ENCODE assay signal across 10 cellular contexts in genomic region chr19:1858412-1859081, GRCh38. TPM values are rescaled to one million over a fixed set of nuclear protein-coding genes. Genes with fewer than 3 reads are reported as not detected.
A peak's percentile ranks its signal among the peaks of the same experiment; 100 is the strongest.
DNase-seq lines count a peak whose midpoint lies in the region; ATAC-seq, FAIRE-seq and TF ChIP-seq lines count a peak whose summit lies in the region.
"Had no signal": no experiment of that assay in that cellular context is flagged by ENCODE, and none has a peak within 500 bp of the region (broad histone marks: within the 10 kb centered on the region; RNA-seq: fewer than 3 reads in every experiment).

No MANE protein-coding gene starts in this region.

- DNase-seq in K562 (ENCODE audit: extremely low read depth in 1 of 4, low spot score in 3 of 4) = peak in 1 of 4 experiments; percentile 32
- DNase-seq in naive B cell = no peak
- no peak for DNase-seq in CD1c-positive myeloid dendritic cell (ENCODE audit: extremely low spot score)
- no peak for DNase-seq in substantia nigra (lab: John Stamatoyannopoulos, UW)
- DNase-seq in SJCRH30 = no peak
- DNase-seq: MM.1S; stimulated activated CD4-positive, alpha-beta T cell treated with anti-CD3 and anti-CD28 coated beads, Interleukin-12 subunit alpha, Interleukin-12 subunit beta, amount 100 ng/mL, for 4 hours had no signal

- BruUV-seq in K562 (replicated peaks; lab: Mats Ljungman, UMichigan) = no TSS peak

- TF ChIP-seq POLR2A in K562 (conservative IDR thresholded peaks at IDR 0.05) = no peak

- H2AFZ ChIP-seq in K562 (ENCODE audit: low read depth, low read length) = no peak overlapping the region

- no peaks in the 10 kb centered on the region for H3K27me3 ChIP-seq in BLaER1 treated with 17β-estradiol and CSF1 and Interleukin-3, amounts not matched to agents 10 nM and 100 nM
- no peaks in the 10 kb centered on the region for H3K27me3 ChIP-seq in K562 (ENCODE audit: control insufficient read depth in 2 of 2, insufficient read depth in 2 of 2, low read length in 2 of 2)
- no peaks in the 10 kb centered on the region for H3K27me3 ChIP-seq in SJCRH30

- peak overlapping the region; percentile 23 to 100 (median 84); a peak in 10 of 20 replicates for H3K4me3 ChIP-seq in BLaER1 treated with 17β-estradiol and CSF1 and Interleukin-3, amounts not matched to agents 10 nM and 100 nM
- H3K4me3 ChIP-seq in K562 (no peak overlapping the region; the same call in 1 of the 2 replicates), SJCRH30 (no peak overlapping the region)

- H3K27ac Mint-ChIP-seq in IgD-negative memory B cell (peak overlapping the region; percentile 78 to 94 (median 90)), naive B cell (peak overlapping the region in 4 of 6 donors; percentile 66 to 97 (median 80))

- no peak for TF ChIP-seq EP300 in K562 (IDR thresholded peaks at IDR 0.05; ENCODE audit: low read length)

- TF ChIP-seq RAD21 in K562 (CRISPR knock-in tag; conservative IDR thresholded peaks at IDR 0.05 in 1 of 2, IDR thresholded peaks at IDR 0.05 in 1 of 2) = no peak

- peaks cover 0 to 9% (median 6%) of the 10 kb centered on the region in 11 experiments; a peak in 13 of 22 replicates for H3K36me3 ChIP-seq in BLaER1 treated with 17β-estradiol and CSF1 and Interleukin-3, amounts not matched to agents 10 nM and 100 nM
- H3K36me3 ChIP-seq in K562 (ENCODE audit: control insufficient read depth, insufficient read depth, low read length) (peaks cover 9% of the 10 kb centered on the region; the same call in 1 of the 3 replicates), SJCRH30 (no peaks in the 10 kb centered on the region)

- in situ Hi-C loops in K562 (cut with MboI) = no loop called here

- WGBS in K562 (ENCODE audit: insufficient coverage, low coverage, missing lambda C conversion rate) = 19% methylated on average over 9 of the region's 10 CpGs

- H3K79me2 ChIP-seq in K562 (ENCODE audit: control insufficient read depth, insufficient read depth, low read length) = peaks cover 94% of the 10 kb centered on the region

- H3K9me3 ChIP-seq in BLaER1 treated with 17β-estradiol and CSF1 and Interleukin-3, amounts not matched to agents 10 nM and 100 nM (replicated peaks in 1 of 11) = no peaks in the 10 kb centered on the region
- no peaks in the 10 kb centered on the region for H3K9me3 ChIP-seq in K562 (replicated peaks; ENCODE audit: control insufficient read depth, insufficient read depth, low read depth, low read length)
- H3K9me3 ChIP-seq in SJCRH30 (replicated peaks) = no peaks in the 10 kb centered on the region

- peak overlapping the region; percentile 98 to 100 (median 99) for H3K4me2 ChIP-seq in BLaER1 treated with 17β-estradiol and CSF1 and Interleukin-3, amounts not matched to agents 10 nM and 100 nM
- H3K4me2 ChIP-seq in K562 (ENCODE audit: insufficient read depth, low read length) = peak overlapping the region; percentile 72; the same call in 1 of the 2 replicates

- ATAC-seq in K562 = no peak
- no peak for ATAC-seq in naive B cell (ENCODE audit: low read depth in 2 of 2)
- ATAC-seq in GM18873 (IDR thresholded peaks at IDR 0.05; ENCODE audit: low FRiP score, unreplicated experiment) = no peak

- no peak for TF ChIP-seq CTCF in K562 (IDR thresholded peaks at IDR 0.05 in 2 of 3, conservative IDR thresholded peaks at IDR 0.05 in 1 of 3; ENCODE audit: insufficient read depth in 2 of 3, low read depth in 1 of 3, low read length in 3 of 3)

- H3K27ac ChIP-seq in BLaER1 treated with 17β-estradiol and CSF1 and Interleukin-3, amounts not matched to agents 10 nM and 100 nM = peak overlapping the region in 9 of 11 experiments; percentile 93 to 99 (median 96); a peak in 19 of 22 replicates
- peak overlapping the region; percentile 90; the same call in 1 of the 3 replicates for H3K27ac ChIP-seq in K562 (ENCODE audit: extremely low read depth, low read depth, low read length)
- no peak overlapping the region for H3K27ac ChIP-seq in substantia nigra (ENCODE audit: low read depth, low read length, poor library complexity, severe bottlenecking)
- no peak overlapping the region for H3K27ac ChIP-seq in SJCRH30

- peaks cover 46 to 95% (median 60%) of the 10 kb centered on the region in 11 experiments for H4K20me1 ChIP-seq in BLaER1 treated with 17β-estradiol and CSF1 and Interleukin-3, amounts not matched to agents 10 nM and 100 nM
- H4K20me1 ChIP-seq in K562 (replicated peaks; ENCODE audit: control insufficient read depth, insufficient read depth, low read length) = peaks cover 30% of the 10 kb centered on the region

- peak overlapping the region; percentile 87 to 98 (median 93); a peak in 20 of 22 replicates for H3K9ac ChIP-seq in BLaER1 treated with 17β-estradiol and CSF1 and Interleukin-3, amounts not matched to agents 10 nM and 100 nM
- peak overlapping the region in 1 of 2 experiments; percentile 97; a peak in 3 of 4 replicates for H3K9ac ChIP-seq in K562 (ENCODE audit: insufficient read depth in 1 of 2, low read depth in 2 of 2, low read length in 2 of 2)

- peaks cover 14 to 21% (median 19%) of the 10 kb centered on the region in 3 donors for H3K4me1 Mint-ChIP-seq in IgD-negative memory B cell
- peaks cover 49 to 68% (median 63%) of the 10 kb centered on the region in 3 donors for H3K4me1 Mint-ChIP-seq in naive B cell

- CTCF ChIA-PET in K562 (lab: Yijun Ruan, JAX; ENCODE audit: low intra/inter-chr PET ratio) = no interaction called here

- POLR2A ChIA-PET in K562 (lab: Yijun Ruan, JAX) = interaction anchor here (0.5 to 5.2 kb wide), 7 partner anchors 11 to 754 kb away, joined by 3 to 46 read pairs (median 3); partner anchors contain the start of gene CIRBP

- peaks cover 51 to 77% (median 74%) of the 10 kb centered on the region in 10 experiments for H3K4me1 ChIP-seq in BLaER1 treated with 17β-estradiol and CSF1 and Interleukin-3, amounts not matched to agents 10 nM and 100 nM
- H3K4me1 ChIP-seq in K562 (replicated peaks in 1 of 2; ENCODE audit: control insufficient read depth in 2 of 2, insufficient read depth in 2 of 2, low read length in 2 of 2) = peaks cover 61 to 87% of the 10 kb centered on the region in 2 experiments
- H3K4me1 ChIP-seq in SJCRH30 = peaks cover 15% of the 10 kb centered on the region

- H3K9me1 ChIP-seq in K562 (ENCODE audit: control insufficient read depth, insufficient read depth, low read length) = peaks cover 5% of the 10 kb centered on the region

- H3K9me3 Mint-ChIP-seq in IgD-negative memory B cell = no peaks in the 10 kb centered on the region
- no peaks in the 10 kb centered on the region for H3K9me3 Mint-ChIP-seq in naive B cell

- peak overlapping the region in 3 of 4 donors; percentile 21 to 75 (median 66) for H3K4me3 Mint-ChIP-seq in IgD-negative memory B cell
- H3K4me3 Mint-ChIP-seq in naive B cell = peak overlapping the region in 7 of 8 donors; percentile 39 to 87 (median 75)

- H3K27me3 Mint-ChIP-seq in IgD-negative memory B cell (no peaks in the 10 kb centered on the region), naive B cell (no peaks in the 10 kb centered on the region)

- peak; percentile 42 for FAIRE-seq in K562 (lab: Jason Lieb, UNC)

- intact Hi-C loops in K562 (cut with micrococcal nuclease) = no loop called here

- H3K36me3 Mint-ChIP-seq in IgD-negative memory B cell (no peaks in the 10 kb centered on the region), naive B cell (no peaks in the 10 kb centered on the region)

RNA-seq across cellular contexts. Expression of gene KLF16, which starts 4.8 kb away (rescaled TPM):
- polyA plus RNA-seq in IgD-negative memory B cell (1.8 TPM), K562 (2011; rRNA removed) (3.7 and 4.8 TPM in 2 replicates), K562 (2014; fragmentation: Illumina TruSeq; extraction: Trizol) (6.8 and 13.1 TPM in 2 replicates), K562 (2014; fragmentation: Nextera tagmentation; extraction: Ambion mirVana) (under 1 TPM; 0.04 to 0.10 TPM), K562 (2014; rRNA removed) (15.4 and 27.5 TPM in 2 replicates), naive B cell (ENCODE audit: low read depth in 6 of 6) (1 to 10 TPM in 1 of 6 donors, under 1 TPM in 5; 0.43 to 1.4 (median 0.70) TPM)
- 5.8 and 14.0 TPM in 2 replicates for total RNA-seq in K562 (2011; cell fraction: chromatin; rRNA removed; ENCODE audit: low replicate concordance)
- total RNA-seq in K562 (2011; cell fraction: nucleolus; rRNA removed) = 11.7 and 16.7 TPM in 2 replicates
- 6.4 and 7.5 TPM in 2 replicates for total RNA-seq in K562 (2011; cell fraction: nucleoplasm; rRNA removed)
- total RNA-seq in K562 (2014; rRNA removed) (15.5 and 22.0 TPM in 2 replicates), K562 (2014; rRNA removed; fragmentation: Illumina TruSeq; extraction: Trizol) (3.4 and 3.8 TPM in 2 replicates), K562 (2015; rRNA removed; fragmentation: Illumina TruSeq; extraction: Trizol) (7.9 and 9.4 TPM in 2 replicates), K562 (2021) (59.1 and 60.4 TPM in 2 replicates)
- 7.1 and 44.8 TPM in 2 replicates for polyA plus RNA-seq in K562 (2011; cell fraction: cytosol; rRNA removed)
- 14.2 and 29.1 TPM in 2 replicates for polyA plus RNA-seq in K562 (2011; cell fraction: nucleus; rRNA removed)
- polyA plus RNA-seq in K562 (2012) = 20.8 and 23.7 TPM in 2 replicates
- polyA minus RNA-seq in K562 (2011; rRNA and poly(A)+ RNA removed) = 1.0 and 1.3 TPM in 2 replicates
- polyA minus RNA-seq in K562 (2011; cell fraction: cytosol; rRNA and poly(A)+ RNA removed) = 15.0 and 25.4 TPM in 2 replicates
- polyA minus RNA-seq in K562 (2011; cell fraction: nucleus; rRNA and poly(A)+ RNA removed) = 5.8 and 6.6 TPM in 2 replicates
- 5.1 and 5.8 TPM in 2 replicates for total RNA-seq in SJCRH30 (2014; rRNA removed; shearing (Covaris generic))

RNA-seq across cellular contexts. Expression of gene REXO1, which starts 10.3 kb away (rescaled TPM):
- polyA plus RNA-seq in IgD-negative memory B cell (13.7 TPM), K562 (2011; rRNA removed) (14.6 and 21.5 TPM in 2 replicates), K562 (2014; fragmentation: Illumina TruSeq; extraction: Trizol) (16.7 and 40.7 TPM in 2 replicates), K562 (2014; fragmentation: Nextera tagmentation; extraction: Ambion mirVana) (under 1 TPM; 0.04 to 0.29 TPM), K562 (2014; rRNA removed) (31.0 and 50.1 TPM in 2 replicates), naive B cell (ENCODE audit: low read depth in 6 of 6) (10 to 100 TPM in 1 of 6 donors, 1 to 10 TPM in 4, under 1 TPM in 1; 0.96 to 18.1 (median 5.2) TPM)
- 46.7 and 163 TPM in 2 replicates for total RNA-seq in K562 (2011; cell fraction: chromatin; rRNA removed; ENCODE audit: low replicate concordance)
- total RNA-seq in K562 (2011; cell fraction: nucleolus; rRNA removed) = 112 and 114 TPM in 2 replicates
- total RNA-seq in K562 (2011; cell fraction: nucleoplasm; rRNA removed) = 55.0 and 57.6 TPM in 2 replicates
- total RNA-seq in K562 (2014; rRNA removed) (15.8 and 21.9 TPM in 2 replicates), K562 (2014; rRNA removed; fragmentation: Illumina TruSeq; extraction: Trizol) (3.5 and 4.5 TPM in 2 replicates), K562 (2015; rRNA removed; fragmentation: Illumina TruSeq; extraction: Trizol) (15.8 and 20.8 TPM in 2 replicates), K562 (2021) (52.4 and 63.3 TPM in 2 replicates)
- 17.4 and 27.3 TPM in 2 replicates for polyA plus RNA-seq in K562 (2011; cell fraction: cytosol; rRNA removed)
- 56.5 and 100 TPM in 2 replicates for polyA plus RNA-seq in K562 (2011; cell fraction: nucleus; rRNA removed)
- polyA plus RNA-seq in K562 (2012) = 37.1 and 39.8 TPM in 2 replicates
- polyA minus RNA-seq in K562 (2011; rRNA and poly(A)+ RNA removed) = 7.4 and 11.2 TPM in 2 replicates
- polyA minus RNA-seq in K562 (2011; cell fraction: cytosol; rRNA and poly(A)+ RNA removed) = 23.8 and 34.7 TPM in 2 replicates
- 19.5 and 21.3 TPM in 2 replicates for polyA minus RNA-seq in K562 (2011; cell fraction: nucleus; rRNA and poly(A)+ RNA removed)
- 17.7 and 19.1 TPM in 2 replicates for total RNA-seq in SJCRH30 (2014; rRNA removed; shearing (Covaris generic))

RNA-seq across cellular contexts. Expression of gene ABHD17A, which starts 26.7 kb away (rescaled TPM):
- polyA plus RNA-seq in IgD-negative memory B cell (107 TPM), K562 (2011; rRNA removed) (24.6 and 45.3 TPM in 2 replicates), K562 (2014; fragmentation: Illumina TruSeq; extraction: Trizol) (3.6 and 16.9 TPM in 2 replicates), K562 (2014; fragmentation: Nextera tagmentation; extraction: Ambion mirVana) (under 1 TPM in 1 of 2 experiments, not detected in 1; 0.04 TPM), K562 (2014; rRNA removed) (95.1 and 99.0 TPM in 2 replicates), naive B cell (ENCODE audit: low read depth in 6 of 6) (100 to 1,000 TPM in 1 of 6 donors, 10 to 100 TPM in 5; 59.4 to 113 (median 78.2) TPM)
- total RNA-seq in K562 (2011; cell fraction: chromatin; rRNA removed; ENCODE audit: low replicate concordance) = 29.4 and 87.9 TPM in 2 replicates
- 61.7 and 67.8 TPM in 2 replicates for total RNA-seq in K562 (2011; cell fraction: nucleolus; rRNA removed)
- total RNA-seq in K562 (2011; cell fraction: nucleoplasm; rRNA removed) = 40.1 and 45.4 TPM in 2 replicates
- total RNA-seq in K562 (2014; rRNA removed) (135 and 157 TPM in 2 replicates), K562 (2014; rRNA removed; fragmentation: Illumina TruSeq; extraction: Trizol) (0.93 and 1.5 TPM in 2 replicates), K562 (2015; rRNA removed; fragmentation: Illumina TruSeq; extraction: Trizol) (18.9 and 26.5 TPM in 2 replicates), K562 (2021) (84.2 and 87.7 TPM in 2 replicates)
- 54.2 and 174 TPM in 2 replicates for polyA plus RNA-seq in K562 (2011; cell fraction: cytosol; rRNA removed)
- 117 and 184 TPM in 2 replicates for polyA plus RNA-seq in K562 (2011; cell fraction: nucleus; rRNA removed)
- polyA plus RNA-seq in K562 (2012) = 47.5 and 74.5 TPM in 2 replicates
- 6.9 and 11.0 TPM in 2 replicates for polyA minus RNA-seq in K562 (2011; rRNA and poly(A)+ RNA removed)
- polyA minus RNA-seq in K562 (2011; cell fraction: cytosol; rRNA and poly(A)+ RNA removed) = 26.1 and 39.4 TPM in 2 replicates
- polyA minus RNA-seq in K562 (2011; cell fraction: nucleus; rRNA and poly(A)+ RNA removed) = 15.3 and 15.8 TPM in 2 replicates
- 39.2 and 41.6 TPM in 2 replicates for total RNA-seq in SJCRH30 (2014; rRNA removed; shearing (Covaris generic))

RNA-seq across cellular contexts. Expression of gene ATP8B3, which starts 46.5 kb away (rescaled TPM):
- polyA plus RNA-seq in IgD-negative memory B cell (1.2 TPM), K562 (2011; rRNA removed) (8.3 and 13.2 TPM in 2 replicates), K562 (2014; fragmentation: Illumina TruSeq; extraction: Trizol) (6.0 and 6.4 TPM in 2 replicates), K562 (2014; fragmentation: Nextera tagmentation; extraction: Ambion mirVana) (1 to 10 TPM; 1.2 to 2.2 TPM), K562 (2014; rRNA removed) (10.1 and 11.9 TPM in 2 replicates), naive B cell (ENCODE audit: low read depth in 6 of 6) (under 1 TPM in 1 of 6 donors, not detected in 5; 0.09 TPM)
- total RNA-seq in K562 (2011; cell fraction: chromatin; rRNA removed; ENCODE audit: low replicate concordance) = 40.7 and 89.4 TPM in 2 replicates
- 37.1 and 44.7 TPM in 2 replicates for total RNA-seq in K562 (2011; cell fraction: nucleolus; rRNA removed)
- total RNA-seq in K562 (2011; cell fraction: nucleoplasm; rRNA removed) = 35.0 and 38.7 TPM in 2 replicates
- total RNA-seq in K562 (2014; rRNA removed) (3.2 and 5.0 TPM in 2 replicates), K562 (2014; rRNA removed; fragmentation: Illumina TruSeq; extraction: Trizol) (3.2 and 3.6 TPM in 2 replicates), K562 (2015; rRNA removed; fragmentation: Illumina TruSeq; extraction: Trizol) (3.8 and 4.3 TPM in 2 replicates), K562 (2021) (12.3 and 13.2 TPM in 2 replicates)
- 12.0 and 13.1 TPM in 2 replicates for polyA plus RNA-seq in K562 (2011; cell fraction: cytosol; rRNA removed)
- 36.1 and 44.4 TPM in 2 replicates for polyA plus RNA-seq in K562 (2011; cell fraction: nucleus; rRNA removed)
- polyA plus RNA-seq in K562 (2012) = 5.6 and 7.6 TPM in 2 replicates
- polyA minus RNA-seq in K562 (2011; rRNA and poly(A)+ RNA removed) = 9.7 and 10.4 TPM in 2 replicates
- 7.3 and 10.2 TPM in 2 replicates for polyA minus RNA-seq in K562 (2011; cell fraction: cytosol; rRNA and poly(A)+ RNA removed)
- polyA minus RNA-seq in K562 (2011; cell fraction: nucleus; rRNA and poly(A)+ RNA removed) = 5.4 and 7.0 TPM in 2 replicates
- 0.08 TPM in 1 of 2 replicates, not detected in the other for total RNA-seq in SJCRH30 (2014; rRNA removed; shearing (Covaris generic))

RNA-seq across cellular contexts. Expression of gene ADAT3, which starts 46.7 kb away (rescaled TPM):
- 7.4 TPM for polyA plus RNA-seq in IgD-negative memory B cell
- total RNA-seq in K562 (2011; cell fraction: chromatin; rRNA removed; ENCODE audit: low replicate concordance) = 6.3 and 20.5 TPM in 2 replicates
- 18.0 and 18.5 TPM in 2 replicates for total RNA-seq in K562 (2011; cell fraction: nucleolus; rRNA removed)
- total RNA-seq in K562 (2011; cell fraction: nucleoplasm; rRNA removed) = 5.6 and 6.9 TPM in 2 replicates
- total RNA-seq in K562 (2014; rRNA removed) = 7.8 and 10.4 TPM in 2 replicates
- total RNA-seq in K562 (2014; rRNA removed; fragmentation: Illumina TruSeq; extraction: Trizol) = not detected in 2 replicates
- 0.72 and 1.7 TPM in 2 replicates for total RNA-seq in K562 (2015; rRNA removed; fragmentation: Illumina TruSeq; extraction: Trizol)
- total RNA-seq in K562 (2021) = 15.1 and 15.6 TPM in 2 replicates
- 0.67 and 1.1 TPM in 2 replicates for polyA plus RNA-seq in K562 (2011; rRNA removed)
- 1.1 and 11.4 TPM in 2 replicates for polyA plus RNA-seq in K562 (2011; cell fraction: cytosol; rRNA removed)
- polyA plus RNA-seq in K562 (2011; cell fraction: nucleus; rRNA removed) = 3.3 and 11.9 TPM in 2 replicates
- 6.8 and 6.9 TPM in 2 replicates for polyA plus RNA-seq in K562 (2012)
- 0.68 TPM in 1 of 2 replicates, not detected in the other for polyA plus RNA-seq in K562 (2014; fragmentation: Illumina TruSeq; extraction: Trizol)
- not detected for polyA plus RNA-seq in K562 (2014; fragmentation: Nextera tagmentation; extraction: Ambion mirVana)
- polyA plus RNA-seq in K562 (2014; rRNA removed) = 9.2 and 10.2 TPM in 2 replicates
- polyA minus RNA-seq in K562 (2011; rRNA and poly(A)+ RNA removed) = 0.18 and 0.21 TPM in 2 replicates
- 4.5 and 5.4 TPM in 2 replicates for polyA minus RNA-seq in K562 (2011; cell fraction: cytosol; rRNA and poly(A)+ RNA removed)
- 2.1 and 3.4 TPM in 2 replicates for polyA minus RNA-seq in K562 (2011; cell fraction: nucleus; rRNA and poly(A)+ RNA removed)
- polyA plus RNA-seq in naive B cell (ENCODE audit: low read depth in 6 of 6) = 1 to 10 TPM; 1.9 to 6.1 (median 3.6) TPM
- total RNA-seq in SJCRH30 (2014; rRNA removed; shearing (Covaris generic)) = 4.7 and 4.8 TPM in 2 replicates

Comparison
In these comparisons a context has a peak if more than half of its experiments do, and no peak if none do; other contexts are left out.
1. H3K27ac ChIP-seq: peak in BLaER1 treated with 17β-estradiol and CSF1 and Interleukin-3, amounts not matched to agents 10 nM and 100 nM (9 of 11) and K562 (single experiment); none in substantia nigra (single experiment) and SJCRH30 (single experiment).
2. H3K4me3 ChIP-seq: peak in BLaER1 treated with 17β-estradiol and CSF1 and Interleukin-3, amounts not matched to agents 10 nM and 100 nM (10 of 10); none in K562 (single experiment) and SJCRH30 (single experiment).